In genomic region chr6:160500639-160501038, GRCh38 we compare ENCODE assay signal across 24 cellular contexts.
"Had no signal": no experiment of that assay in that cellular context is flagged by ENCODE, and none has a peak within 500 bp of the region (broad histone marks: within the 10 kb centered on the region; RNA-seq: fewer than 3 reads in every experiment).

No MANE protein-coding gene starts in this region.

- DNase-seq: activated CD4-positive, alpha-beta T cell treated with anti-CD3 and anti-CD28 coated beads for 36 hours; activated CD4-positive, alpha-beta T cell treated with anti-CD3 and anti-CD28 coated beads, Interleukin-2, amount 50 U/mL, for 1 hour; activated CD4-positive, alpha-beta T cell treated with anti-CD3 and anti-CD28 coated beads, Interleukin-2, amount 50 U/mL, for 48 hours; activated CD4-positive, CD25-positive, alpha-beta regulatory T cell; activated CD4-positive, CD25-positive, alpha-beta regulatory T cell treated with anti-CD3 and anti-CD28 coated beads, Interleukin-2, amount 50 U/mL, for 72 hours; activated effector memory CD4-positive, alpha-beta T cell treated with Interleukin-2 at 50 U/mL for 16 hours; activated gamma-delta T cell treated with Interleukin-2 at 50 U/mL for 16 hours; activated naive CD4-positive, alpha-beta T cell treated with anti-CD3 and anti-CD28 coated beads, Interleukin-2, amount 50 U/mL, for 16 hours; activated naive CD4-positive, alpha-beta T cell treated with Interleukin-2 at 50 U/mL for 16 hours; activated T-cell treated with anti-CD3 and anti-CD28 coated beads, Interleukin-2, amount 50 U/mL, for 1 hour; activated T-cell treated with anti-CD3 and anti-CD28 coated beads, Interleukin-2, amount 50 U/mL, for 48 hours; amniotic stem cell; anterior cingulate cortex; brain microvascular endothelial cell; dorsolateral prefrontal cortex; effector memory CD4-positive, alpha-beta T cell; endodermal cell; foreskin fibroblast; head of caudate nucleus had no signal

- H3K4me3 Mint-ChIP-seq: activated CD4-positive, alpha-beta T cell treated with anti-CD3 and anti-CD28 coated beads for 36 hours; activated naive CD8-positive, alpha-beta T cell; central memory CD8-positive, alpha-beta T cell; dendritic cell treated with granulocyte-macrophage colony-stimulating factor and Interleukin-4, amounts not matched to agents 40 ng/mL and 50 ng/mL, for 4 days; endodermal cell had no signal

- H3K4me3 ChIP-seq: coronary artery, dorsolateral prefrontal cortex had no signal

- H3K27ac ChIP-seq: brain microvascular endothelial cell, coronary artery, dorsolateral prefrontal cortex had no signal

- ATAC-seq: activated CD4-positive, alpha-beta T cell treated with anti-CD3 and anti-CD28 coated beads for 36 hours; esophagus mucosa had no signal

- H3K27me3 Mint-ChIP-seq: activated CD4-positive, alpha-beta T cell treated with anti-CD3 and anti-CD28 coated beads for 36 hours; central memory CD8-positive, alpha-beta T cell had no signal

- H3K9me3 Mint-ChIP-seq: central memory CD8-positive, alpha-beta T cell had no signal

- H3K27ac Mint-ChIP-seq: activated CD4-positive, alpha-beta T cell treated with anti-CD3 and anti-CD28 coated beads for 36 hours; activated naive CD8-positive, alpha-beta T cell; dendritic cell treated with granulocyte-macrophage colony-stimulating factor and Interleukin-4, amounts not matched to agents 40 ng/mL and 50 ng/mL, for 4 days; endodermal cell had no signal

- H3K4me1 Mint-ChIP-seq: activated CD4-positive, alpha-beta T cell treated with anti-CD3 and anti-CD28 coated beads for 36 hours; central memory CD8-positive, alpha-beta T cell; endodermal cell had no signal
